ENCODE assay signal across 20 cellular contexts in genomic region chr18:62975785-62976184, GRCh38.
"Had no signal": no experiment of that assay in that cellular context is flagged by ENCODE, and none has a peak within 500 bp of the region (broad histone marks: within the 10 kb centered on the region; RNA-seq: fewer than 3 reads in every experiment).

No MANE protein-coding gene starts in this region.

- DNase-seq: cortex of kidney; effector memory CD4-positive, alpha-beta T cell; esophagus squamous epithelium; foreskin fibroblast; immature natural killer cell; left cardiac atrium; left ventricle myocardium inferior; lower lobe of right lung; ovary; stimulated activated CD4-positive, alpha-beta T cell treated with anti-CD3 and anti-CD28 coated beads, Interleukin-4, amount 100 ng/mL, for 1 hour had no signal

- H3K36me3 Mint-ChIP-seq: natural killer cell treated with Interleukin-12 subunit alpha and Interleukin-12 subunit beta and Interleukin-15 and Interleukin-18, amount 100 ng/mL, for 72 hours had no signal

- H3K27ac Mint-ChIP-seq: immature natural killer cell; memory B cell; mesothelial cell of epicardium; natural killer cell treated with Interleukin-12 subunit alpha and Interleukin-12 subunit beta and Interleukin-15 and Interleukin-18, amount 100 ng/mL, for 72 hours; neural progenitor cell; stimulated activated memory B cell treated with anti-CD40 and anti-IgM and Interleukin-4, amounts not matched to agents 10 μg/mL and 1 μg/mL and 100 μg/mL, for 72 hours; stimulated activated naive CD8-positive, alpha-beta T cell treated with anti-CD3 and anti-CD28 coated beads, Interleukin-15, Interleukin-2, amounts not matched to agents 100 ng/mL and 50 ng/mL, for 24 hours had no signal

- H3K4me3 Mint-ChIP-seq: immature natural killer cell; memory B cell; mesothelial cell of epicardium; natural killer cell treated with Interleukin-12 subunit alpha and Interleukin-12 subunit beta and Interleukin-15 and Interleukin-18, amount 100 ng/mL, for 72 hours; neural progenitor cell; stimulated activated memory B cell treated with anti-CD40 and anti-IgM and Interleukin-4, amounts not matched to agents 10 μg/mL and 1 μg/mL and 100 μg/mL, for 72 hours; stimulated activated naive CD8-positive, alpha-beta T cell treated with anti-CD3 and anti-CD28 coated beads, Interleukin-15, Interleukin-2, amounts not matched to agents 100 ng/mL and 50 ng/mL, for 24 hours had no signal

- H3K4me1 ChIP-seq: right atrium auricular region had no signal

- H3K27me3 ChIP-seq: esophagus squamous epithelium, neural progenitor cell, ovary, right atrium auricular region, transverse colon had no signal

- H3K4me1 Mint-ChIP-seq: immature natural killer cell; memory B cell; mesothelial cell of epicardium; stimulated activated memory B cell treated with anti-CD40 and anti-IgM and Interleukin-4, amounts not matched to agents 10 μg/mL and 1 μg/mL and 100 μg/mL, for 72 hours had no signal

- H3K36me3 ChIP-seq: neural progenitor cell, ovary had no signal

- ATAC-seq: left cardiac atrium; lower lobe of right lung; natural killer cell treated with Interleukin-12 subunit alpha and Interleukin-12 subunit beta and Interleukin-15 and Interleukin-18, amount 100 ng/mL, for 72 hours; stimulated activated memory B cell treated with anti-CD40 and anti-IgM and Interleukin-4, amounts not matched to agents 10 μg/mL and 1 μg/mL and 100 μg/mL, for 72 hours had no signal

- H3K27me3 Mint-ChIP-seq: memory B cell; natural killer cell treated with Interleukin-12 subunit alpha and Interleukin-12 subunit beta and Interleukin-15 and Interleukin-18, amount 100 ng/mL, for 72 hours; stimulated activated memory B cell treated with anti-CD40 and anti-IgM and Interleukin-4, amounts not matched to agents 10 μg/mL and 1 μg/mL and 100 μg/mL, for 72 hours; stimulated activated naive CD8-positive, alpha-beta T cell treated with anti-CD3 and anti-CD28 coated beads, Interleukin-15, Interleukin-2, amounts not matched to agents 100 ng/mL and 50 ng/mL, for 24 hours had no signal

- H3K9me3 ChIP-seq: esophagus squamous epithelium, left ventricle myocardium inferior, lower lobe of right lung, ovary, right atrium auricular region, thoracic aorta, transverse colon had no signal

- H3K27ac ChIP-seq: left ventricle myocardium inferior, lower lobe of right lung, neural progenitor cell, ovary, right atrium auricular region, thoracic aorta had no signal

- H3K9me3 Mint-ChIP-seq: immature natural killer cell; memory B cell; mesothelial cell of epicardium; natural killer cell treated with Interleukin-12 subunit alpha and Interleukin-12 subunit beta and Interleukin-15 and Interleukin-18, amount 100 ng/mL, for 72 hours; neural progenitor cell; stimulated activated memory B cell treated with anti-CD40 and anti-IgM and Interleukin-4, amounts not matched to agents 10 μg/mL and 1 μg/mL and 100 μg/mL, for 72 hours; stimulated activated naive CD8-positive, alpha-beta T cell treated with anti-CD3 and anti-CD28 coated beads, Interleukin-15, Interleukin-2, amounts not matched to agents 100 ng/mL and 50 ng/mL, for 24 hours had no signal

- H3K4me3 ChIP-seq: esophagus squamous epithelium, left ventricle myocardium inferior, lower lobe of right lung, neural progenitor cell, ovary, right atrium auricular region, smooth muscle cell, thoracic aorta, transverse colon had no signal
